In the genomic region with DNA sequence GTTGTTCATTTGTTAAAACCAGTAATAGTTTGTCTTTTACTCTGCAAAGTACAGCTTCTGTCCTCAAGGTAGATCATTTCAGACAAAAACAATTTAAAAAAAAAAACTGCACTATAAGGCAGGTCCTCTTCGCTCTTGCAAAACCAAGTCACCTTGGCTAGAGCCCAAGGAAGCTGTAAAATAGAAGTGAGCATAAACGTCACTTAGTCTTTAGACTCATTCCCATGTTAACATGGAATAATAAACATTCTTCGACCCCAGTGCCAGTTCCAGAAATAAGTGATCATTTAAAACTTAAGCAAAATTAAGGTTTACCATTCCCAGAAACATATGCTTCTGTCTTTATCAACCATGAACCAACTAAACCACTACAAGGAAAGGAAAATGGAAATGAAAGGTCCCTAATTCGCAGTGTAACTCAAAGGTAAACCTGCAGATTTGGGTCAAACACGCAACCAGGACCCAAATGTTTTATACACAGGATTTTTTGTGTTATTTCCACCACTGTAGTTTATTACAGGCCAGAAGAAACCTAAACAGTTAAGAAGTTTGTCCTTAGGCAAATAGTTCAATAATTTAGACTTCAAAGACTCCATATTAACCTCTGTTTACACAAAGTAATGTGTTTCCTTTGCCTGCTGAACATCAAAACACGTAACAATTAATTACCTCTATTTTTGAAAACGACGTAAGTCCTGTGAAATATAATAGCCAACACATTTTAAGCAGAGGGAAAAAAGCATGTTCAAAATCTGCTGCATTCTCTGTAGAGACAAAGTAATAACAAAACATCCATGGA, we compare ENCODE assay signal across 1 cellular context.
TF ChIP-seq lines count a peak whose summit lies in the region.

No MANE protein-coding gene starts in this region.

TF ChIP-seq in HepG2, 621 proteins besides CTCF, POLR2A, EP300 and RAD21 (continues in another document):
- no peak for TF ChIP-seq ZNF556 (CRISPR knock-in tag; IDR thresholded peaks at IDR 0.05; ENCODE audit: borderline replicate concordance)
- TF ChIP-seq PPARG (CRISPR knock-in tag; conservative IDR thresholded peaks at IDR 0.05): 0 out of 2 replicates have a peak, but pooled peaks have one; percentile 17
- TF ChIP-seq PHF21A (CRISPR knock-in tag; IDR thresholded peaks at IDR 0.05): peak; percentile 6; the same call in 1 of the 2 replicates
- TF ChIP-seq CREB1 (IDR thresholded peaks at IDR 0.05): no peak
- no peak for TF ChIP-seq CREB1 (CRISPR knock-in tag; IDR thresholded peaks at IDR 0.05)
- no peak for TF ChIP-seq CENPT (CRISPR knock-in tag; IDR thresholded peaks at IDR 0.05; ENCODE audit: low read depth)
- peak; percentile 53; the same call in 1 of the 2 replicates for TF ChIP-seq NCOA2 (CRISPR knock-in tag; IDR thresholded peaks at IDR 0.05)
- no peak for TF ChIP-seq ZBTB20 (CRISPR knock-in tag; IDR thresholded peaks at IDR 0.05; ENCODE audit: borderline replicate concordance, low read depth)
- TF ChIP-seq, protein P1, sequence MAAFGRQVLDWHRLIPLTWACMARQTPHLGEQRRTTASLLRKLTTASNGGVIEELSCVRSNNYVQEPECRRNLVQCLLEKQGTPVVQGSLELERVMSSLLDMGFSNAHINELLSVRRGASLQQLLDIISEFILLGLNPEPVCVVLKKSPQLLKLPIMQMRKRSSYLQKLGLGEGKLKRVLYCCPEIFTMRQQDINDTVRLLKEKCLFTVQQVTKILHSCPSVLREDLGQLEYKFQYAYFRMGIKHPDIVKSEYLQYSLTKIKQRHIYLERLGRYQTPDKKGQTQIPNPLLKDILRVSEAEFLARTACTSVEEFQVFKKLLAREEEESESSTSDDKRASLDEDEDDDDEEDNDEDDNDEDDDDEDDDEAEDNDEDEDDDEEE (CRISPR knock-in tag; IDR thresholded peaks at IDR 0.05): no peak
- TF ChIP-seq, protein P2, sequence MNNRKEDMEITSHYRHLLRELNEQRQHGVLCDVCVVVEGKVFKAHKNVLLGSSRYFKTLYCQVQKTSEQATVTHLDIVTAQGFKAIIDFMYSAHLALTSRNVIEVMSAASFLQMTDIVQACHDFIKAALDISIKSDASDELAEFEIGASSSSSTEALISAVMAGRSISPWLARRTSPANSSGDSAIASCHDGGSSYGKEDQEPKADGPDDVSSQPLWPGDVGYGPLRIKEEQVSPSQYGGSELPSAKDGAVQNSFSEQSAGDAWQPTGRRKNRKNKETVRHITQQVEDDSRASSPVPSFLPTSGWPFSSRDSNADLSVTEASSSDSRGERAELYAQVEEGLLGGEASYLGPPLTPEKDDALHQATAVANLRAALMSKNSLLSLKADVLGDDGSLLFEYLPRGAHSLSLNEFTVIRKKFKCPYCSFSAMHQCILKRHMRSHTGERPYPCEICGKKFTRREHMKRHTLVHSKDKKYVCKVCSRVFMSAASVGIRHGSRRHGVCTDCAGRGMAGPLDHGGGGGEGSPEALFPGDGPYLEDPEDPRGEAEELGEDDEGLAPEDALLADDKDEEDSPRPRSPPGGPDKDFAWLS (CRISPR knock-in tag; IDR thresholded peaks at IDR 0.05; ENCODE audit: borderline replicate concordance): no peak
- no peak for TF ChIP-seq ZNF430 (CRISPR knock-in tag; IDR thresholded peaks at IDR 0.05)
- TF ChIP-seq KDM2A (CRISPR knock-in tag; IDR thresholded peaks at IDR 0.05; ENCODE audit: borderline replicate concordance, low read depth): no peak
- no peak for TF ChIP-seq ZNF644 (CRISPR knock-in tag; IDR thresholded peaks at IDR 0.05; ENCODE audit: low read depth)
- no peak for TF ChIP-seq ZNF329 (CRISPR knock-in tag; IDR thresholded peaks at IDR 0.05; ENCODE audit: low read depth)
- TF ChIP-seq, protein P3, sequence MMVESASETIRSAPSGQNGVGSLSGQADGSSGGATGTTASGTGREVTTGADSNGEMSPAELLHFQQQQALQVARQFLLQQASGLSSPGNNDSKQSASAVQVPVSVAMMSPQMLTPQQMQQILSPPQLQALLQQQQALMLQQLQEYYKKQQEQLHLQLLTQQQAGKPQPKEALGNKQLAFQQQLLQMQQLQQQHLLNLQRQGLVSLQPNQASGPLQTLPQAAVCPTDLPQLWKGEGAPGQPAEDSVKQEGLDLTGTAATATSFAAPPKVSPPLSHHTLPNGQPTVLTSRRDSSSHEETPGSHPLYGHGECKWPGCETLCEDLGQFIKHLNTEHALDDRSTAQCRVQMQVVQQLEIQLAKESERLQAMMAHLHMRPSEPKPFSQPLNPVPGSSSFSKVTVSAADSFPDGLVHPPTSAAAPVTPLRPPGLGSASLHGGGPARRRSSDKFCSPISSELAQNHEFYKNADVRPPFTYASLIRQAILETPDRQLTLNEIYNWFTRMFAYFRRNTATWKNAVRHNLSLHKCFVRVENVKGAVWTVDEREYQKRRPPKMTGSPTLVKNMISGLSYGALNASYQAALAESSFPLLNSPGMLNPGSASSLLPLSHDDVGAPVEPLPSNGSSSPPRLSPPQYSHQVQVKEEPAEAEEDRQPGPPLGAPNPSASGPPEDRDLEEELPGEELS (CRISPR knock-in tag; IDR thresholded peaks at IDR 0.05): 0 out of 2 replicates have a peak, but pooled peaks have one; percentile 23
- no peak for TF ChIP-seq NCOA5 (CRISPR knock-in tag; IDR thresholded peaks at IDR 0.05)
- TF ChIP-seq, protein P4, sequence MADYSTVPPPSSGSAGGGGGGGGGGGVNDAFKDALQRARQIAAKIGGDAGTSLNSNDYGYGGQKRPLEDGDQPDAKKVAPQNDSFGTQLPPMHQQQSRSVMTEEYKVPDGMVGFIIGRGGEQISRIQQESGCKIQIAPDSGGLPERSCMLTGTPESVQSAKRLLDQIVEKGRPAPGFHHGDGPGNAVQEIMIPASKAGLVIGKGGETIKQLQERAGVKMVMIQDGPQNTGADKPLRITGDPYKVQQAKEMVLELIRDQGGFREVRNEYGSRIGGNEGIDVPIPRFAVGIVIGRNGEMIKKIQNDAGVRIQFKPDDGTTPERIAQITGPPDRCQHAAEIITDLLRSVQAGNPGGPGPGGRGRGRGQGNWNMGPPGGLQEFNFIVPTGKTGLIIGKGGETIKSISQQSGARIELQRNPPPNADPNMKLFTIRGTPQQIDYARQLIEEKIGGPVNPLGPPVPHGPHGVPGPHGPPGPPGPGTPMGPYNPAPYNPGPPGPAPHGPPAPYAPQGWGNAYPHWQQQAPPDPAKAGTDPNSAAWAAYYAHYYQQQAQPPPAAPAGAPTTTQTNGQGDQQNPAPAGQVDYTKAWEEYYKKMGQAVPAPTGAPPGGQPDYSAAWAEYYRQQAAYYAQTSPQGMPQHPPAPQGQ (CRISPR knock-in tag; IDR thresholded peaks at IDR 0.05; ENCODE audit: borderline replicate concordance): no peak
- no peak for TF ChIP-seq KAT8 (CRISPR knock-in tag; IDR thresholded peaks at IDR 0.05)
- no peak for TF ChIP-seq RFX3 (CRISPR knock-in tag; IDR thresholded peaks at IDR 0.05)
- peak; percentile 38; the same call in 1 of the 2 replicates for TF ChIP-seq RARA (CRISPR knock-in tag; IDR thresholded peaks at IDR 0.05)
- TF ChIP-seq, protein P5, sequence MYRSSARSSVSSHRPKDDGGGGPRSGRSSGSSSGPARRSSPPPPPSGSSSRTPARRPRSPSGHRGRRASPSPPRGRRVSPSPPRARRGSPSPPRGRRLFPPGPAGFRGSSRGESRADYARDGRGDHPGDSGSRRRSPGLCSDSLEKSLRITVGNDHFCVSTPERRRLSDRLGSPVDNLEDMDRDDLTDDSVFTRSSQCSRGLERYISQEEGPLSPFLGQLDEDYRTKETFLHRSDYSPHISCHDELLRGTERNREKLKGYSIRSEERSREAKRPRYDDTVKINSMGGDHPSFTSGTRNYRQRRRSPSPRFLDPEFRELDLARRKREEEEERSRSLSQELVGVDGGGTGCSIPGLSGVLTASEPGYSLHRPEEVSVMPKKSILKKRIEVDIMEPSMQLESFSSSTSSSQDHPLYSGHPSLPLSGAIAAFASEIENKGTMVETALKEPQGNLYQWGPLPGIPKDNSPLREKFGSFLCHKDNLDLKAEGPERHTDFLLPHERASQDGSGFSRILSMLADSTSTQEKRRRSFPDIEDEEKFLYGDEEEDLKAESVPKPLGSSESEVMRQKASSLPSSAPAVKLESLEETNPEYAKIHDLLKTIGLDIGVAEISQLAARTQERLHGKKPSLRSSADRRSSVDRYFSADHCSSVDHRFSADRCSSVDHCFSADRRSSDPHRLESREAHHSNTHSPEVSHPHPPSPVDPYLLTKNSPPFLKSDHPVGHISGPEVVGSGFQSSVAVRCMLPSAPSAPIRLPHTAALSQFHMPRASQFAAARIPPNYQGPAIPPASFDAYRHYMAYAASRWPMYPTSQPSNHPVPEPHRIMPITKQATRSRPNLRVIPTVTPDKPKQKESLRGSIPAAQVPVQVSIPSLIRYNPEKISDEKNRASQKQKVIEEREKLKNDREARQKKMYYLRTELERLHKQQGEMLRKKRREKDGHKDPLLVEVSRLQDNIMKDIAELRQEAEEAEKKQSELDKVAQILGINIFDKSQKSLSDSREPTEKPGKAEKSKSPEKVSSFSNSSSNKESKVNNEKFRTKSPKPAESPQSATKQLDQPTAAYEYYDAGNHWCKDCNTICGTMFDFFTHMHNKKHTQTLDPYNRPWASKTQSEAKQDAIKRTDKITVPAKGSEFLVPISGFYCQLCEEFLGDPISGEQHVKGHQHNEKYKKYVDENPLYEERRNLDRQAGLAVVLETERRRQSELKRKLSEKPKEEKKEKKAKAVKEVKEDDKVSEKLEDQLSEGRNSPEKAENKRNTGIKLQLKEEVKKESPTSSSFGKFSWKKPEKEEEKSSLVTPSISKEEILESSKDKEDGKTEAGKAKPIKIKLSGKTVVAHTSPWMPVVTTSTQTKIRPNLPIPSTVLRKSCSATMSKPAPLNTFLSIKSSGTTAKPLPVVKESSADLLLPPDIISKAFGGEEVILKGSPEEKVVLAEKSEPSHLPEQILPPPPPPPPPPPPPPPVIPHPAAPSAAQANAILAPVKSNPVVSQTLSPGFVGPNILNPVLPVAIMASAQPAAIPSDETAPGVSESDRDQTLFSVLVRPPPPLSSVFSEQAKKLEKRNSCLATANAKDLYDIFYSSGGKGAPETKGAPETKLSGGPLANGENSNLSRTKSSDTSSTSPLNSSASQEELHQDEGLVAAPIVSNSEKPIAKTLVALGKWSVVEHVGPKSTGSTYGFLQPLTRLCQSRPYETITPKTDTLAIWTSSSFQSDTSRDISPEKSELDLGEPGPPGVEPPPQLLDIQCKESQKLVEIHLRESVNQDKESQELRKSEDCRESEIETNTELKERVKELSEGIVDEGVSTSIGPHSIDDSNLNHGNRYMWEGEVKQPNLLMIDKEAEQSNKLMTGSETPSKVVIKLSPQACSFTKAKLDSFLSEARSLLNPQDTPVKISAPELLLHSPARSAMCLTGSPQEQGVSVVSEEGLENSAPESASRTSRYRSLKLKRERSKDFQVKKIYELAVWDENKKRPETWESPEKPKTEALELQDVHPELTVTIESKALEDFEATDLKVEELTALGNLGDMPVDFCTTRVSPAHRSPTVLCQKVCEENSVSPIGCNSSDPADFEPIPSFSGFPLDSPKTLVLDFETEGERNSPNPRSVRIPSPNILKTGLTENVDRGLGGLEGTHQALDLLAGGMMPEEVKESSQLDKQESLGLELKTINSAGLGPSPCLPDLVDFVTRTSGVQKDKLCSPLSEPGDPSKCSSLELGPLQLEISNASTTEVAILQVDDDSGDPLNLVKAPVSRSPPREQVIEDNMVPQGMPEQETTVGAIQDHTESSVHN (CRISPR knock-in tag; IDR thresholded peaks at IDR 0.05): no peak
- peak; percentile 82 for TF ChIP-seq ZNF652 (CRISPR knock-in tag; IDR thresholded peaks at IDR 0.05; ENCODE audit: borderline replicate concordance, low read depth)
- 0 out of 2 replicates have a peak, but pooled peaks have one; percentile 26 for TF ChIP-seq TCF7L2 (IDR thresholded peaks at IDR 0.05; ENCODE audit: low read depth, low read length)
- no peak for TF ChIP-seq IKZF4 (CRISPR knock-in tag; IDR thresholded peaks at IDR 0.05; ENCODE audit: borderline replicate concordance, low read depth, not compliant biosample characterization)
- TF ChIP-seq ARHGAP35 (CRISPR knock-in tag; IDR thresholded peaks at IDR 0.05; ENCODE audit: borderline replicate concordance): no peak
- no peak for TF ChIP-seq ATRX (CRISPR knock-in tag; IDR thresholded peaks at IDR 0.05; ENCODE audit: borderline replicate concordance)
- TF ChIP-seq CHD4 (IDR thresholded peaks at IDR 0.05; ENCODE audit: borderline replicate concordance, low read length): no peak
- no peak for TF ChIP-seq ZNF33B (CRISPR knock-in tag; IDR thresholded peaks at IDR 0.05)
- no peak for TF ChIP-seq ZNF20 (CRISPR knock-in tag; IDR thresholded peaks at IDR 0.05)
- TF ChIP-seq SOX13 (IDR thresholded peaks at IDR 0.05): no peak
- no peak for TF ChIP-seq SOX13 (CRISPR knock-in tag; conservative IDR thresholded peaks at IDR 0.05 in 1 of 2, IDR thresholded peaks at IDR 0.05 in 1 of 2)
- no peak for TF ChIP-seq SATB2 (CRISPR knock-in tag; IDR thresholded peaks at IDR 0.05)
- TF ChIP-seq PTBP1 (IDR thresholded peaks at IDR 0.05; ENCODE audit: low read depth, low read length, poor library complexity, severe bottlenecking): no peak
- TF ChIP-seq, protein P6, sequence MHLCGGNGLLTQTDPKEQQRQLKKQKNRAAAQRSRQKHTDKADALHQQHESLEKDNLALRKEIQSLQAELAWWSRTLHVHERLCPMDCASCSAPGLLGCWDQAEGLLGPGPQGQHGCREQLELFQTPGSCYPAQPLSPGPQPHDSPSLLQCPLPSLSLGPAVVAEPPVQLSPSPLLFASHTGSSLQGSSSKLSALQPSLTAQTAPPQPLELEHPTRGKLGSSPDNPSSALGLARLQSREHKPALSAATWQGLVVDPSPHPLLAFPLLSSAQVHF (CRISPR knock-in tag; IDR thresholded peaks at IDR 0.05): no peak
- no peak for TF ChIP-seq REPIN1 (CRISPR knock-in tag; IDR thresholded peaks at IDR 0.05; ENCODE audit: borderline replicate concordance, low read depth)
- TF ChIP-seq, protein P7, sequence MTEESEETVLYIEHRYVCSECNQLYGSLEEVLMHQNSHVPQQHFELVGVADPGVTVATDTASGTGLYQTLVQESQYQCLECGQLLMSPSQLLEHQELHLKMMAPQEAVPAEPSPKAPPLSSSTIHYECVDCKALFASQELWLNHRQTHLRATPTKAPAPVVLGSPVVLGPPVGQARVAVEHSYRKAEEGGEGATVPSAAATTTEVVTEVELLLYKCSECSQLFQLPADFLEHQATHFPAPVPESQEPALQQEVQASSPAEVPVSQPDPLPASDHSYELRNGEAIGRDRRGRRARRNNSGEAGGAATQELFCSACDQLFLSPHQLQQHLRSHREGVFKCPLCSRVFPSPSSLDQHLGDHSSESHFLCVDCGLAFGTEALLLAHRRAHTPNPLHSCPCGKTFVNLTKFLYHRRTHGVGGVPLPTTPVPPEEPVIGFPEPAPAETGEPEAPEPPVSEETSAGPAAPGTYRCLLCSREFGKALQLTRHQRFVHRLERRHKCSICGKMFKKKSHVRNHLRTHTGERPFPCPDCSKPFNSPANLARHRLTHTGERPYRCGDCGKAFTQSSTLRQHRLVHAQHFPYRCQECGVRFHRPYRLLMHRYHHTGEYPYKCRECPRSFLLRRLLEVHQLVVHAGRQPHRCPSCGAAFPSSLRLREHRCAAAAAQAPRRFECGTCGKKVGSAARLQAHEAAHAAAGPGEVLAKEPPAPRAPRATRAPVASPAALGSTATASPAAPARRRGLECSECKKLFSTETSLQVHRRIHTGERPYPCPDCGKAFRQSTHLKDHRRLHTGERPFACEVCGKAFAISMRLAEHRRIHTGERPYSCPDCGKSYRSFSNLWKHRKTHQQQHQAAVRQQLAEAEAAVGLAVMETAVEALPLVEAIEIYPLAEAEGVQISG (CRISPR knock-in tag; IDR thresholded peaks at IDR 0.05): no peak
- TF ChIP-seq ESRRA (CRISPR knock-in tag; IDR thresholded peaks at IDR 0.05; ENCODE audit: low read depth): no peak
- TF ChIP-seq, protein P8, sequence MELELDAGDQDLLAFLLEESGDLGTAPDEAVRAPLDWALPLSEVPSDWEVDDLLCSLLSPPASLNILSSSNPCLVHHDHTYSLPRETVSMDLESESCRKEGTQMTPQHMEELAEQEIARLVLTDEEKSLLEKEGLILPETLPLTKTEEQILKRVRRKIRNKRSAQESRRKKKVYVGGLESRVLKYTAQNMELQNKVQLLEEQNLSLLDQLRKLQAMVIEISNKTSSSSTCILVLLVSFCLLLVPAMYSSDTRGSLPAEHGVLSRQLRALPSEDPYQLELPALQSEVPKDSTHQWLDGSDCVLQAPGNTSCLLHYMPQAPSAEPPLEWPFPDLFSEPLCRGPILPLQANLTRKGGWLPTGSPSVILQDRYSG (CRISPR knock-in tag; IDR thresholded peaks at IDR 0.05): 0 out of 2 replicates have a peak, but pooled peaks have one; percentile 58
